ENCODE assay signal across 1 cellular context in genomic region chr2:170714156-170715061, GRCh38.
A peak's percentile ranks its signal among the peaks of the same experiment; 100 is the strongest.
TF ChIP-seq lines count a peak whose summit lies in the region.

No MANE protein-coding gene starts in this region.

TF ChIP-seq in K562, 482 proteins besides CTCF, POLR2A, EP300 and RAD21 (continued from another document and continues in another):
- TF ChIP-seq PRDM10 (IDR thresholded peaks at IDR 0.05; ENCODE audit: partially characterized antibody) (no peak), MCM5 (IDR thresholded peaks at IDR 0.05; ENCODE audit: low read depth) (no peak), ADNP (tag; IDR thresholded peaks at IDR 0.05) (no peak), IRF9 (tag; IDR thresholded peaks at IDR 0.05) (no peak), ZNF76 (CRISPR knock-in tag; IDR thresholded peaks at IDR 0.05; ENCODE audit: borderline replicate concordance) (no peak), FOXP4 (CRISPR knock-in tag; IDR thresholded peaks at IDR 0.05; ENCODE audit: borderline replicate concordance) (no peak), ZNF778 (CRISPR knock-in tag; IDR thresholded peaks at IDR 0.05) (no peak), SMAD1 (IDR thresholded peaks at IDR 0.05; ENCODE audit: low read depth, low read length, partially characterized antibody) (peak; percentile 42), E2F1 (CRISPR knock-in tag; IDR thresholded peaks at IDR 0.05) (no peak; the same call in 1 of the 2 replicates), HNRNPH1 (optimal IDR thresholded peaks at IDR 0.05; ENCODE audit: low read depth, low read length) (no peak), RBBP5 (IDR thresholded peaks at IDR 0.05; ENCODE audit: borderline replicate concordance, insufficient read depth, low read length, poor library complexity, severe bottlenecking) (no peak), PKNOX1 (IDR thresholded peaks at IDR 0.05) (no peak), MAFK (IDR thresholded peaks at IDR 0.05; ENCODE audit: low read length) (no peak), ZZZ3 (IDR thresholded peaks at IDR 0.05) (no peak), NFRKB (IDR thresholded peaks at IDR 0.05; ENCODE audit: low read depth) (no peak), WHSC1 (IDR thresholded peaks at IDR 0.05; ENCODE audit: low read length) (no peak), ZNF707 (CRISPR knock-in tag; conservative IDR thresholded peaks at IDR 0.05) (no peak), LARP7 (IDR thresholded peaks at IDR 0.05) (no peak), CBFB (CRISPR knock-in tag; IDR thresholded peaks at IDR 0.05) (no peak), SMAD3 (CRISPR knock-in tag; conservative IDR thresholded peaks at IDR 0.05) (no peak), NUFIP1 (IDR thresholded peaks at IDR 0.05; ENCODE audit: partially characterized antibody) (no peak), PBX2 (CRISPR knock-in tag; IDR thresholded peaks at IDR 0.05; ENCODE audit: low read depth) (no peak), PBX2 (tag; conservative IDR thresholded peaks at IDR 0.05; ENCODE audit: low read depth) (no peak), E2F5 (CRISPR knock-in tag; IDR thresholded peaks at IDR 0.05) (no peak), STAG1 (CRISPR knock-in tag; IDR thresholded peaks at IDR 0.05; ENCODE audit: borderline replicate concordance) (no peak), POLR2H (tag; IDR thresholded peaks at IDR 0.05; ENCODE audit: low read depth) (no peak), NKRF (IDR thresholded peaks at IDR 0.05; ENCODE audit: borderline replicate concordance) (peak; percentile 53; the same call in 1 of the 2 replicates), SMARCA4 (IDR thresholded peaks at IDR 0.05) (peak; percentile 38; the same call in 1 of the 2 replicates), PCBP1 (IDR thresholded peaks at IDR 0.05; ENCODE audit: low read depth, low read length, poor library complexity, severe bottlenecking) (no peak), IRF2 (CRISPR knock-in tag; IDR thresholded peaks at IDR 0.05) (no peak), ZNF324 (CRISPR knock-in tag; IDR thresholded peaks at IDR 0.05) (no peak), LEF1 (IDR thresholded peaks at IDR 0.05) (no peak), RHOXF2B (CRISPR knock-in tag; conservative IDR thresholded peaks at IDR 0.05) (no peak), CTBP1 (IDR thresholded peaks at IDR 0.05; ENCODE audit: borderline replicate concordance) (peak; percentile 58), NELFE (IDR thresholded peaks at IDR 0.05; ENCODE audit: insufficient read depth, insufficient read length) (no peak), THRA (IDR thresholded peaks at IDR 0.05) (no peak), PRMT5 (CRISPR knock-in tag; IDR thresholded peaks at IDR 0.05) (no peak), ZNF280A (IDR thresholded peaks at IDR 0.05; ENCODE audit: low read depth, partially characterized antibody) (no peak), ZNF197 (CRISPR knock-in tag; IDR thresholded peaks at IDR 0.05; ENCODE audit: low read depth) (no peak), ZNF668 (CRISPR knock-in tag; IDR thresholded peaks at IDR 0.05) (no peak), KAT2B (IDR thresholded peaks at IDR 0.05; ENCODE audit: low read depth, low read length) (no peak), RBM34 (IDR thresholded peaks at IDR 0.05; ENCODE audit: borderline replicate concordance, insufficient read depth, low read length) (no peak), ILK (tag; IDR thresholded peaks at IDR 0.05; ENCODE audit: borderline replicate concordance, low read depth) (no peak), ZNF785 (CRISPR knock-in tag; IDR thresholded peaks at IDR 0.05) (no peak), HINFP (tag; conservative IDR thresholded peaks at IDR 0.05; ENCODE audit: low read depth) (peak; percentile 99), ZNF24 (IDR thresholded peaks at IDR 0.05) (0 out of 2 replicates have a peak, but pooled peaks have one; percentile 22), MYNN (IDR thresholded peaks at IDR 0.05) (no peak), MYNN (CRISPR knock-in tag; IDR thresholded peaks at IDR 0.05) (no peak), NCOR1 (IDR thresholded peaks at IDR 0.05) (no peak)
